Comparison of ENCODE assay signal across 1 cellular context in genomic region chr19:42220751-42221097, GRCh38.
TF ChIP-seq lines count a peak whose summit lies in the region.

No MANE protein-coding gene starts in this region.

TF ChIP-seq in GM12878, 131 proteins besides CTCF, POLR2A, EP300 and RAD21:
- TF ChIP-seq CREB1 (IDR thresholded peaks at IDR 0.05; ENCODE audit: low read depth) (no peak), SUZ12 (IDR thresholded peaks at IDR 0.05; ENCODE audit: unreplicated experiment) (no peak), HDGF (IDR thresholded peaks at IDR 0.05) (no peak), POLR2AphosphoS5 (IDR thresholded peaks at IDR 0.05; ENCODE audit: low read length) (no peak), HCFC1 (IDR thresholded peaks at IDR 0.05; ENCODE audit: low read length) (no peak), MYB (IDR thresholded peaks at IDR 0.05; ENCODE audit: borderline replicate concordance, low read depth, low read length) (no peak), USF1 (IDR thresholded peaks at IDR 0.05; ENCODE audit: borderline replicate concordance, extremely low read length, insufficient read depth, low read depth, low read length) (no peak), SUPT20H (IDR thresholded peaks at IDR 0.05; ENCODE audit: borderline replicate concordance, control insufficient read depth, low read depth, low read length) (no peak), IKZF1 (conservative IDR thresholded peaks at IDR 0.05) (no peak), NRF1 (conservative IDR thresholded peaks at IDR 0.05; ENCODE audit: low read depth, low read length) (no peak), MTA3 (IDR thresholded peaks at IDR 0.05; ENCODE audit: borderline replicate concordance, low read length) (no peak), ZNF274 (IDR thresholded peaks at IDR 0.05; ENCODE audit: insufficient read depth, insufficient read length) (no peak), NFYA (IDR thresholded peaks at IDR 0.05; ENCODE audit: borderline replicate concordance, low read depth, low read length) (no peak), SMAD1 (IDR thresholded peaks at IDR 0.05; ENCODE audit: low read depth, partially characterized antibody) (no peak), BHLHE40 (IDR thresholded peaks at IDR 0.05; ENCODE audit: borderline replicate concordance in 1 of 2, low read depth in 2 of 2, low read length in 1 of 2) (no peak), JUND (IDR thresholded peaks at IDR 0.05; ENCODE audit: low read depth, low read length) (no peak)
